ENCODE assay signal across 32 cellular contexts in the genomic region with DNA sequence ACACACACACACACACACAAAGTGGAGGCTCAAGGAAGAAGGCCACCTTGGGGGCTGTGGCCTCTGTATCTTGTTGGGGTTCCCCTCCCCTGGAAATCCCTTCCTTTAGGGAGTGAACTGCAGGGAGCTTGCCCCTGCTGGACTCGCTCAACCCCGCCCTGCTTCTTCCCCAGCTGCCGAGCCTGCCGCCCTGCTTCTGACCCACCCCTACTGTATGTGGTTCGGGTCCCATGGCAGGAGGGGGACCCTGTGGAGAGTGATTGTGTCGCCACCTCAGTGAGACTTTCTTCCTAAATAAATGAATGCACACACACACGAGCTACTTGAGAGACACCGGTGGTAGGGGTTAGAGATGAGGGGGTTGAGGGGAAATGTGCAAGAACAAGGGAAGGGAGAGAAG.
"Had no signal": no experiment of that assay in that cellular context is flagged by ENCODE, and none has a peak within 500 bp of the region (broad histone marks: within the 10 kb centered on the region; RNA-seq: fewer than 3 reads in every experiment).

No MANE protein-coding gene starts in this region.

- H2AFZ ChIP-seq: PC-9 had no signal

- H3K4me2 ChIP-seq: PC-9 had no signal

- H3K27ac ChIP-seq: body of pancreas, breast epithelium, PC-9, SJCRH30, SK-N-MC had no signal

- FAIRE-seq: astrocyte, RCC 7860, TTC549 had no signal

- H3K36me3 ChIP-seq: breast epithelium, SJCRH30 had no signal

- H3K27me3 Mint-ChIP-seq: activated CD4-positive, alpha-beta memory T cell treated with anti-CD3 and anti-CD28 coated beads for 36 hours; activated naive CD4-positive, alpha-beta T cell treated with anti-CD3 and anti-CD28 coated beads, Interleukin-2, amount 50 U/mL, for 24 hours; activated naive CD8-positive, alpha-beta T cell treated with anti-CD3 and anti-CD28 coated beads, Interleukin-2, amount 10 ng/mL, durations not matched to agents 7 days and 5 days had no signal

- H3K4me3 Mint-ChIP-seq: activated CD4-positive, alpha-beta memory T cell treated with anti-CD3 and anti-CD28 coated beads for 36 hours; activated CD4-positive, alpha-beta T cell treated with anti-CD3 and anti-CD28 coated beads, Interleukin-2, amount 10 ng/mL, durations not matched to agents 24 days and 14 days; activated naive CD4-positive, alpha-beta T cell treated with anti-CD3 and anti-CD28 coated beads, Interleukin-2, amount 50 U/mL, for 24 hours; activated naive CD8-positive, alpha-beta T cell treated with anti-CD3 and anti-CD28 coated beads, Interleukin-2, amount 10 ng/mL, durations not matched to agents 7 days and 5 days; T-helper 1 cell treated with Interleukin-12 subunit alpha and Interleukin-12 subunit beta and Interleukin-4 antibody, amounts not matched to agents 30 μg/mL and 1 μg/mL, for 36 hours; T-helper 2 cell treated with Interferon-gamma antibody and Interleukin-4, amounts not matched to agents 5 μg/mL and 100 μg/mL, for 36 hours had no signal

- H3K4me3 ChIP-seq: body of pancreas, breast epithelium, PC-9, SJCRH30, SK-N-MC had no signal

- H3K4me1 ChIP-seq: body of pancreas, breast epithelium had no signal

- H3K9me3 ChIP-seq: body of pancreas, breast epithelium, SJCRH30 had no signal

- H3K9me3 Mint-ChIP-seq: activated CD4-positive, alpha-beta memory T cell treated with anti-CD3 and anti-CD28 coated beads for 36 hours; activated CD4-positive, alpha-beta T cell treated with anti-CD3 and anti-CD28 coated beads, Interleukin-2, amount 10 ng/mL, durations not matched to agents 24 days and 14 days; activated naive CD4-positive, alpha-beta T cell treated with anti-CD3 and anti-CD28 coated beads, Interleukin-2, amount 50 U/mL, for 24 hours; activated naive CD8-positive, alpha-beta T cell treated with anti-CD3 and anti-CD28 coated beads, Interleukin-2, amount 10 ng/mL, durations not matched to agents 7 days and 5 days; activated T-helper 2 cell treated with anti-CD3 and anti-CD28 coated beads, Interferon-gamma antibody, Interleukin-2, Interleukin-4, amounts not matched to agents 10 μg/mL and 5 μg/mL and 100 μg/mL, durations not matched to agents 14 hours and 24 hours and 36 hours; T-helper 1 cell treated with Interleukin-12 subunit alpha and Interleukin-12 subunit beta and Interleukin-4 antibody, amounts not matched to agents 30 μg/mL and 1 μg/mL, for 36 hours; T-helper 2 cell treated with Interferon-gamma antibody and Interleukin-4, amounts not matched to agents 5 μg/mL and 100 μg/mL, for 36 hours had no signal

- H3K27me3 ChIP-seq: body of pancreas, SJCRH30 had no signal

- H3K27ac Mint-ChIP-seq: activated CD4-positive, alpha-beta memory T cell treated with anti-CD3 and anti-CD28 coated beads for 36 hours; activated CD4-positive, alpha-beta T cell treated with anti-CD3 and anti-CD28 coated beads, Interleukin-2, amount 10 ng/mL, durations not matched to agents 24 days and 14 days; activated naive CD4-positive, alpha-beta T cell treated with anti-CD3 and anti-CD28 coated beads, Interleukin-2, amount 50 U/mL, for 24 hours; activated naive CD8-positive, alpha-beta T cell treated with anti-CD3 and anti-CD28 coated beads, Interleukin-2, amount 10 ng/mL, durations not matched to agents 7 days and 5 days; activated T-helper 2 cell treated with anti-CD3 and anti-CD28 coated beads, Interferon-gamma antibody, Interleukin-2, Interleukin-4, amounts not matched to agents 10 μg/mL and 5 μg/mL and 100 μg/mL, durations not matched to agents 14 hours and 24 hours and 36 hours; T-helper 1 cell treated with Interleukin-12 subunit alpha and Interleukin-12 subunit beta and Interleukin-4 antibody, amounts not matched to agents 30 μg/mL and 1 μg/mL, for 36 hours; T-helper 2 cell treated with Interferon-gamma antibody and Interleukin-4, amounts not matched to agents 5 μg/mL and 100 μg/mL, for 36 hours had no signal

- H3K36me3 Mint-ChIP-seq: activated CD4-positive, alpha-beta memory T cell treated with anti-CD3 and anti-CD28 coated beads for 36 hours; activated naive CD4-positive, alpha-beta T cell treated with anti-CD3 and anti-CD28 coated beads, Interleukin-2, amount 50 U/mL, for 24 hours had no signal

- H3K4me1 Mint-ChIP-seq: activated CD4-positive, alpha-beta T cell treated with anti-CD3 and anti-CD28 coated beads, Interleukin-2, amount 10 ng/mL, durations not matched to agents 24 days and 14 days had no signal

- ATAC-seq: body of pancreas had no signal

- DNase-seq: activated CD4-positive, alpha-beta memory T cell treated with anti-CD3 and anti-CD28 coated beads for 36 hours; activated CD4-positive, alpha-beta T cell treated with anti-CD3 and anti-CD28 coated beads, Interleukin-2, amount 10 ng/mL, durations not matched to agents 24 days and 14 days; activated gamma-delta T cell; activated naive CD4-positive, alpha-beta T cell treated with Interleukin-2 at 50 U/mL for 16 hours; activated naive CD8-positive, alpha-beta T cell treated with anti-CD3 and anti-CD28 coated beads, Interleukin-2, amount 10 ng/mL, durations not matched to agents 7 days and 5 days; activated T-cell treated with anti-CD3 and anti-CD28 coated beads, Interleukin-2, amount 50 U/mL, for 1 hour; body of pancreas; KG1; MM.1S; NCI-H1092 treated with DMSO at 0.1 percent for 48 hours; NCI-H1417; NCI-H146; NCI-H187; NCI-H2029 treated with DMSO at 0.1 percent for 48 hours; NCI-H2107; NCI-H2171; NCI-H510A; NCI-H526; NCI-H748 treated with DMSO at 0.1 percent for 48 hours; NK-92 treated with Interleukin-12 subunit alpha and Interleukin-12 subunit beta, amount 100 ng/mL, for 24 hours; PC-9; SHP77; SJCRH30 had no signal
